ENCODE assay signal across 20 cellular contexts in genomic region chr15:43531018-43531667, GRCh38. TPM values are rescaled to one million over a fixed set of nuclear protein-coding genes. Genes with fewer than 3 reads are reported as not detected.
DNase-seq lines count a peak whose midpoint lies in the region; ATAC-seq, FAIRE-seq and TF ChIP-seq lines count a peak whose summit lies in the region.
"Had no signal": no experiment of that assay in that cellular context is flagged by ENCODE, and none has a peak within 500 bp of the region (broad histone marks: within the 10 kb centered on the region; RNA-seq: fewer than 3 reads in every experiment).

No MANE protein-coding gene starts in this region.

- H3K27ac Mint-ChIP-seq in CD4-positive, alpha-beta memory T cell = peak overlapping the region in 1 of 7 donors; percentile 6
- H3K27ac Mint-ChIP-seq: activated CD4-positive, alpha-beta T cell treated with anti-CD3 and anti-CD28 coated beads for 36 hours; activated naive CD8-positive, alpha-beta T cell; CD4-positive, alpha-beta T cell had no signal

- H3K4me3 ChIP-seq in keratinocyte (ENCODE audit: control insufficient read depth in 2 of 3, extremely low read depth in 1 of 3, insufficient read depth in 2 of 3, low read depth in 1 of 3, low read length in 3 of 3) = no peak overlapping the region
- H3K4me3 ChIP-seq in CD4-positive, alpha-beta memory T cell (ENCODE audit: low read length in 2 of 2) = no peak overlapping the region
- H3K4me3 ChIP-seq: A549, lower lobe of right lung, SJCRH30, tibial nerve had no signal

- peaks cover 10 to 18% of the 10 kb centered on the region in 2 donors for H3K36me3 Mint-ChIP-seq in CD4-positive, alpha-beta memory T cell

- no peak overlapping the region for H3K4me3 Mint-ChIP-seq in CD4-positive, alpha-beta memory T cell
- H3K4me3 Mint-ChIP-seq: activated CD4-positive, alpha-beta T cell treated with anti-CD3 and anti-CD28 coated beads for 36 hours; activated naive CD8-positive, alpha-beta T cell; CD4-positive, alpha-beta T cell had no signal

- H3K9me1 ChIP-seq in keratinocyte (ENCODE audit: control insufficient read depth, extremely low read depth, insufficient read depth, low read length) = no peaks in the 10 kb centered on the region

- H3K9me3 ChIP-seq in keratinocyte (ENCODE audit: control insufficient read depth, low read depth, low read length) = no peaks in the 10 kb centered on the region
- no peaks in the 10 kb centered on the region for H3K9me3 ChIP-seq in CD4-positive, alpha-beta memory T cell (ENCODE audit: control insufficient read depth in 1 of 2, low read length in 2 of 2)
- H3K9me3 ChIP-seq: A549, lower lobe of right lung, SJCRH30, tibial nerve had no signal

- no peaks in the 10 kb centered on the region for H4K20me1 ChIP-seq in keratinocyte (ENCODE audit: control insufficient read depth, extremely low read depth, insufficient read depth, low read length)

- ATAC-seq in sciatic nerve (peak; percentile 20), GM21526 (IDR thresholded peaks at IDR 0.05; ENCODE audit: low FRiP score, unreplicated experiment) (no peak)
- ATAC-seq: A549; activated CD4-positive, alpha-beta T cell treated with anti-CD3 and anti-CD28 coated beads for 36 hours; lower lobe of right lung had no signal

- POLR2A ChIA-PET in RWPE1 (lab: Yijun Ruan, JAX; ENCODE audit: low non-redundant PET) = no interaction called here
- POLR2A ChIA-PET in CD4-positive, alpha-beta memory T cell (lab: Charles Lee; ENCODE audit: partially characterized antibody) = no interaction called here

- H3K9me3 Mint-ChIP-seq in CD4-positive, alpha-beta memory T cell = no peaks in the 10 kb centered on the region
- H3K9me3 Mint-ChIP-seq: CD4-positive, alpha-beta T cell had no signal

- no peaks in the 10 kb centered on the region for H3K27me3 Mint-ChIP-seq in CD4-positive, alpha-beta memory T cell
- H3K27me3 Mint-ChIP-seq: activated CD4-positive, alpha-beta T cell treated with anti-CD3 and anti-CD28 coated beads for 36 hours; activated naive CD8-positive, alpha-beta T cell; CD4-positive, alpha-beta T cell had no signal

- FAIRE-seq in keratinocyte (lab: Jason Lieb, UNC) = peak; percentile 9
- FAIRE-seq: A549 had no signal

- H3K27me3 ChIP-seq in keratinocyte (ENCODE audit: control insufficient read depth, extremely low read depth, insufficient read depth, low read length) = no peaks in the 10 kb centered on the region
- H3K27me3 ChIP-seq in CD4-positive, alpha-beta memory T cell (ENCODE audit: insufficient read depth, low read length) = no peaks in the 10 kb centered on the region
- H3K27me3 ChIP-seq: SJCRH30, tibial nerve had no signal

- no peaks in the 10 kb centered on the region for H3K4me1 ChIP-seq in keratinocyte (ENCODE audit: control insufficient read depth, extremely low read depth, insufficient read depth, low read length)
- H3K4me1 ChIP-seq in CD4-positive, alpha-beta memory T cell (ENCODE audit: insufficient read depth, low read length) = no peaks in the 10 kb centered on the region
- H3K4me1 ChIP-seq: A549, lower lobe of right lung, SJCRH30 had no signal

- no peak overlapping the region for H2AFZ ChIP-seq in keratinocyte (ENCODE audit: control insufficient read depth, low read length)

- no peak for TF ChIP-seq CTCF in RWPE1 (conservative IDR thresholded peaks at IDR 0.05; ENCODE audit: low read depth)
- TF ChIP-seq CTCF in keratinocyte (optimal IDR thresholded peaks at IDR 0.05 in 1 of 3, IDR thresholded peaks at IDR 0.05 in 1 of 3, conservative IDR thresholded peaks at IDR 0.05 in 1 of 3; ENCODE audit: extremely low read depth in 1 of 3, insufficient read depth in 2 of 3, low read length in 3 of 3) = no peak

- peaks cover 0 to 1% (median 0%) of the 10 kb centered on the region in 4 donors for H3K4me1 Mint-ChIP-seq in CD4-positive, alpha-beta memory T cell
- H3K4me1 Mint-ChIP-seq: activated CD4-positive, alpha-beta T cell treated with anti-CD3 and anti-CD28 coated beads for 36 hours had no signal

- H3K36me3 ChIP-seq in keratinocyte (ENCODE audit: control insufficient read depth in 2 of 2, extremely low read depth in 1 of 2, insufficient read depth in 2 of 2, low read length in 2 of 2) = peaks cover 2 to 8% of the 10 kb centered on the region in 2 experiments
- no peaks in the 10 kb centered on the region for H3K36me3 ChIP-seq in CD4-positive, alpha-beta memory T cell (ENCODE audit: insufficient read depth, low read length)

- peak overlapping the region; percentile 22 for H3K27ac ChIP-seq in RWPE1
- H3K27ac ChIP-seq in keratinocyte (ENCODE audit: control insufficient read depth, insufficient read depth, low read length) = no peak overlapping the region
- H3K27ac ChIP-seq in CD4-positive, alpha-beta memory T cell (ENCODE audit: low read depth, low read length) = no peak overlapping the region
- H3K27ac ChIP-seq: A549, lower lobe of right lung, SJCRH30 had no signal

- H3K4me2 ChIP-seq in keratinocyte (ENCODE audit: control insufficient read depth, extremely low read depth, insufficient read depth, low read depth, low read length) = no peak overlapping the region
- H3K4me2 ChIP-seq: A549 had no signal

- H3K79me2 ChIP-seq in keratinocyte (ENCODE audit: control insufficient read depth, insufficient read depth, low read length) = no peaks in the 10 kb centered on the region

- CTCF ChIA-PET in RWPE1 (lab: Yijun Ruan, JAX) = interaction anchor here (1.1 kb wide), 1 partner anchor 18 kb away, joined by 4 read pairs; no protein-coding TSS in a partner anchor
- CTCF ChIA-PET in CD4-positive, alpha-beta memory T cell (lab: Charles Lee; ENCODE audit: partially characterized antibody) = no interaction called here

- dilution Hi-C loops in keratinocyte (cut with MboI; ENCODE audit: extremely low pct_ligation_motif_present, low sequenced_read_pairs) = no loop called here

- H3K9ac ChIP-seq in keratinocyte (ENCODE audit: control insufficient read depth, extremely low read depth, insufficient read depth, low read length) = no peak overlapping the region

- intact Hi-C loops in sciatic nerve (cut with DNase I) = no loop called here
- intact Hi-C loops in CD4-positive, alpha-beta memory T cell (cut with micrococcal nuclease) = no loop called here

- DNase-seq in NCI-H82 (lab: John Stamatoyannopoulos, UW) = peak; percentile 10
- no peak for DNase-seq in NCI-H82 treated with DMSO at 0.1 percent for 48 hours (lab: John Stamatoyannopoulos, UW; ENCODE audit: unreplicated experiment)
- DNase-seq in RWPE1 (ENCODE audit: low spot score) = no peak
- no peak for DNase-seq in keratinocyte (ENCODE audit: low read depth, low spot score)
- DNase-seq in sciatic nerve (ENCODE audit: low spot score) = peak; percentile 42
- no peak for DNase-seq in CD4-positive, alpha-beta memory T cell
- no peak for DNase-seq in SIG-M5 treated with dmso at 0.1 percent for 504 hours (lab: John Stamatoyannopoulos, UW; ENCODE audit: unreplicated experiment)
- DNase-seq: activated CD4-positive, alpha-beta T cell treated with anti-CD3 and anti-CD28 coated beads for 36 hours; activated T-cell treated with anti-CD3 and anti-CD28 coated beads for 4 hours; CD4-positive, alpha-beta T cell; central memory CD4-positive, alpha-beta T cell; foreskin melanocyte; lower lobe of right lung; NCI-H1930; SJCRH30; stimulated activated CD4-positive, alpha-beta T cell treated with anti-CD3 and anti-CD28 coated beads, Interleukin-4, amount 100 ng/mL, for 1 hour had no signal

RNA-seq across cellular contexts. Expression of gene MAP1A, which starts 13.7 kb away (rescaled TPM):
- 0.13 to 0.18 TPM (median 0.14 TPM) in 3 replicates for polyA plus RNA-seq in keratinocyte
- 0.06 TPM for polyA plus RNA-seq in keratinocyte (2011; ENCODE audit: low read depth)
- 0.16 and 0.23 TPM in 2 replicates for polyA plus RNA-seq in keratinocyte (2011; cell fraction: cytosol; rRNA removed)
- 0.56 and 1.0 TPM in 2 replicates for polyA plus RNA-seq in keratinocyte (2011; cell fraction: nucleus; rRNA removed)
- polyA plus RNA-seq in keratinocyte (2012; ENCODE audit: low replicate concordance) = 0.17 and 0.19 TPM in 2 replicates
- 0.42 to 1.5 TPM (median 0.76 TPM) in 3 replicates for polyA minus RNA-seq in keratinocyte
- 0.38 TPM for polyA minus RNA-seq in keratinocyte (2011; cell fraction: cytosol; rRNA and poly(A)+ RNA removed)
- polyA minus RNA-seq in keratinocyte (2011; cell fraction: nucleus; rRNA and poly(A)+ RNA removed) = 0.95 and 2.1 TPM in 2 replicates
- 32.4 TPM for total RNA-seq in sciatic nerve
- total RNA-seq in CD4-positive, alpha-beta memory T cell = under 1 TPM; 0.33 to 0.35 TPM
- 1 to 10 TPM in 1 of 2 donors, under 1 TPM in 1; 0.10 to 1.8 TPM for polyA plus RNA-seq in CD4-positive, alpha-beta memory T cell

RNA-seq across cellular contexts. Expression of gene TP53BP1, which starts 38.2 kb away (rescaled TPM):
- polyA plus RNA-seq in keratinocyte = 26.2 to 36.7 TPM (median 30.7 TPM) in 3 replicates
- 12.6 TPM for polyA plus RNA-seq in keratinocyte (2011; ENCODE audit: low read depth)
- polyA plus RNA-seq in keratinocyte (2011; cell fraction: cytosol; rRNA removed) = 16.0 and 20.9 TPM in 2 replicates
- 68.7 and 71.0 TPM in 2 replicates for polyA plus RNA-seq in keratinocyte (2011; cell fraction: nucleus; rRNA removed)
- polyA plus RNA-seq in keratinocyte (2012; ENCODE audit: low replicate concordance) = 11.1 and 18.4 TPM in 2 replicates
- polyA minus RNA-seq in keratinocyte = 43.9 to 57.9 TPM (median 48.9 TPM) in 3 replicates
- 16.9 TPM for polyA minus RNA-seq in keratinocyte (2011; cell fraction: cytosol; rRNA and poly(A)+ RNA removed)
- 47.1 and 88.3 TPM in 2 replicates for polyA minus RNA-seq in keratinocyte (2011; cell fraction: nucleus; rRNA and poly(A)+ RNA removed)
- 60.6 TPM for total RNA-seq in sciatic nerve
- 10 to 100 TPM; 40.6 to 46.3 TPM for total RNA-seq in CD4-positive, alpha-beta memory T cell
- polyA plus RNA-seq in CD4-positive, alpha-beta memory T cell = 10 to 100 TPM in 1 of 2 donors, 1 to 10 TPM in 1; 2.7 to 10.5 TPM

RNA-seq across cellular contexts. Expression of gene PPIP5K1, which starts 58.9 kb away (rescaled TPM):
- 52.9 to 67.5 TPM (median 56.4 TPM) in 3 replicates for polyA plus RNA-seq in keratinocyte
- polyA plus RNA-seq in keratinocyte (2011; ENCODE audit: low read depth) = 5.9 TPM
- polyA plus RNA-seq in keratinocyte (2011; cell fraction: cytosol; rRNA removed) = 21.0 and 24.5 TPM in 2 replicates
- polyA plus RNA-seq in keratinocyte (2011; cell fraction: nucleus; rRNA removed) = 184 and 195 TPM in 2 replicates
- polyA plus RNA-seq in keratinocyte (2012; ENCODE audit: low replicate concordance) = 15.0 and 23.1 TPM in 2 replicates
- 32.5 to 155 TPM (median 77.3 TPM) in 3 replicates for polyA minus RNA-seq in keratinocyte
- polyA minus RNA-seq in keratinocyte (2011; cell fraction: cytosol; rRNA and poly(A)+ RNA removed) = 24.0 TPM
- 56.3 and 99.1 TPM in 2 replicates for polyA minus RNA-seq in keratinocyte (2011; cell fraction: nucleus; rRNA and poly(A)+ RNA removed)
- total RNA-seq in sciatic nerve = 74.8 TPM
- total RNA-seq in CD4-positive, alpha-beta memory T cell = 10 to 100 TPM; 55.2 to 66.6 TPM
- 1 to 10 TPM; 4.4 to 7.4 TPM for polyA plus RNA-seq in CD4-positive, alpha-beta memory T cell

Comparison
In these comparisons a context has a peak if more than half of its experiments do, and no peak if none do; other contexts are left out.
1. DNase-seq: peak in NCI-H82 (single experiment) and sciatic nerve (single experiment); none in NCI-H82 treated with DMSO at 0.1 percent for 48 hours (single experiment), RWPE1 (single experiment), keratinocyte (single experiment), CD4-positive, alpha-beta memory T cell (0 of 5) and SIG-M5 treated with dmso at 0.1 percent for 504 hours (single experiment).
2. RNA of gene MAP1A, which starts 13.7 kb away (total RNA-seq): 32.4 TPM in sciatic nerve (single experiment); 0.33 to 0.35 TPM in CD4-positive, alpha-beta memory T cell; every median in the first group is over 10 times any median in the second.